ENCODE assay signal across 8 cellular contexts in genomic region chr3:104870276-104870675, GRCh38.
"Had no signal": no experiment of that assay in that cellular context is flagged by ENCODE, and none has a peak within 500 bp of the region (broad histone marks: within the 10 kb centered on the region; RNA-seq: fewer than 3 reads in every experiment).

No MANE protein-coding gene starts in this region.

- DNase-seq: GDM1, GF-D8 had no signal

- FAIRE-seq: G401.6, GM12878, GM12891, GM12892, GM18507, GM19239 had no signal

- H3K4me3 ChIP-seq: GM12878 had no signal

- ATAC-seq: GM12878 had no signal
